ENCODE assay signal across 10 cellular contexts in the genomic region with DNA sequence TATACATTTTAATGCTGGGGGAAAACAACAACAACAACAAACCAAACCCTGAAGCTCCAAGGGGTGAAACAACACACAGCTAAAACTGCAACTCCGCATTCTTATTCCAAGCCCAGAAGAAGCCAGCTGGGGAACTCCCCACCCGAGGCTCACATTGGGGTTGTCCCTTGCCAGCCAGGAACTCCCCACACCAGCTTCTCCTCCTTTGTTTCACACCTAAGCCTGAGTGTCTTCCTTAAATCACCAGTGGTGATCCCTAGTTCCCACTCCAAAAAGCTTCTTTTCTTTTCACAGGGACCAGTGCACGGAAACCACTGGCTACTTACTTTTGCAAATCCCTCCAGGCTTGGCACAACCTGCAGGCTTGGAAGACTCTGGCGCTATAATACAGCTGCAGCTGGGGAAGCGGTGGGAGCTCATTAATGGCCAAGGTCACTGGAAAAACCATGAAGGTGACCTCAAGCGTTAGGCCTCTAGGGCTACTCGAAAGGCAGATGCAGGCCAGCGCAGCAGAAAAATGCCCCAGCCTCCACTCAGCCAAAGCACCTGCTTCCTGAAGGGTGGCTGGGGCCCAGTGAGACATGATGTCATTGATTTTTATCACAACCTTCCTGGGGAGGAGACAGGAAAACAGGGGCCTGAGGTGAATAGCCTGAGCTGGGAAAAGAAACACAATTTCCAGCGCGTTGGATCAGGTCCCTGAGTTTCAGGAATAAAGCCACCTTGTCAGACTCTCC. TPM values are rescaled to one million over a fixed set of nuclear protein-coding genes. Genes with fewer than 3 reads are reported as not detected.
A peak's percentile ranks its signal among the peaks of the same experiment; 100 is the strongest.
DNase-seq lines count a peak whose midpoint lies in the region; ATAC-seq and TF ChIP-seq lines count a peak whose summit lies in the region.
"Had no signal": no experiment of that assay in that cellular context is flagged by ENCODE, and none has a peak within 500 bp of the region (broad histone marks: within the 10 kb centered on the region; RNA-seq: fewer than 3 reads in every experiment).

No MANE protein-coding gene starts in this region.

- no peaks in the 10 kb centered on the region for H3K36me3 ChIP-seq in vagina

- H3K4me3 ChIP-seq in vagina, result peak overlapping the region in 1 of 2 donors; percentile 2

- DNase-seq in HEK293T (ENCODE audit: extremely low spot score), result peak; percentile 30
- peak; percentile 75 for DNase-seq in NCI-H345 (lab: John Stamatoyannopoulos, UW)
- DNase-seq in renal cortical epithelial cell (ENCODE audit: low read depth), result peak; percentile 23
- no peak for DNase-seq in vagina (ENCODE audit: extremely low spot score in 2 of 2)
- DNase-seq in nucleus accumbens (lab: John Stamatoyannopoulos, UW), result no peak
- DNase-seq: activated naive CD4-positive, alpha-beta T cell treated with anti-CD3 and anti-CD28 coated beads, Interleukin-2, amount 10 ng/mL, durations not matched to agents 7 days and 5 days; stimulated activated naive B cell treated with anti-CD40 and anti-IgM and Interleukin-4, amounts not matched to agents 10 μg/mL and 1 μg/mL and 100 μg/mL, for 72 hours; T-helper 17 cell had no signal

- POLR2A ChIA-PET in HEK293T (lab: Yijun Ruan, JAX), result no interaction called here

- ATAC-seq in esophagus mucosa (peak; percentile 35), HG02678 (IDR thresholded peaks at IDR 0.05; ENCODE audit: unreplicated experiment) (no peak)
- ATAC-seq: T-helper 17 cell had no signal

- TF ChIP-seq POLR2A in vagina (IDR thresholded peaks at IDR 0.05), result no peak

- H3K4me1 ChIP-seq in vagina, result no peaks in the 10 kb centered on the region

- no peaks in the 10 kb centered on the region for H3K9me3 ChIP-seq in vagina

- TF ChIP-seq CTCF in vagina (IDR thresholded peaks at IDR 0.05), result no peak

- H3K27me3 ChIP-seq in vagina, result no peaks in the 10 kb centered on the region

- intact Hi-C loops in vagina (cut with DNase I), result no loop called here

- no peak overlapping the region for H3K27ac ChIP-seq in vagina

- CTCF ChIA-PET in HEK293T (lab: Yijun Ruan, JAX), result interaction anchor here (0.6 to 4.1 kb wide), 7 partner anchors 10 to 581 kb away, joined by 3 to 29 read pairs (median 4); no protein-coding TSS in a partner anchor

TF ChIP-seq in HEK293T, 16 proteins besides CTCF, POLR2A, EP300 and RAD21:
- TF ChIP-seq LEF1 (IDR thresholded peaks at IDR 0.05; ENCODE audit: borderline replicate concordance), result no peak
- no peak for TF ChIP-seq FOXA1 (IDR thresholded peaks at IDR 0.05)
- no peak for TF ChIP-seq TARDBP (IDR thresholded peaks at IDR 0.05)
- TF ChIP-seq FOXK2 (IDR thresholded peaks at IDR 0.05), result no peak
- TF ChIP-seq FOXM1 (IDR thresholded peaks at IDR 0.05; ENCODE audit: borderline replicate concordance), result no peak
- TF ChIP-seq SP1 (IDR thresholded peaks at IDR 0.05), result no peak
- TF ChIP-seq PKNOX1 (IDR thresholded peaks at IDR 0.05), result no peak
- TF ChIP-seq CTBP1 (IDR thresholded peaks at IDR 0.05; ENCODE audit: borderline replicate concordance), result no peak
- TF ChIP-seq HDGF (IDR thresholded peaks at IDR 0.05; ENCODE audit: borderline replicate concordance), result no peak
- no peak for TF ChIP-seq ZNF384 (IDR thresholded peaks at IDR 0.05)
- TF ChIP-seq L3MBTL2 (conservative IDR thresholded peaks at IDR 0.05), result no peak
TF ChIP-seq in HEK293T: peak in this region for 0.

RNA-seq across cellular contexts. Expression of gene TLR5, which starts 40.1 kb away (rescaled TPM):
- total RNA-seq in esophagus mucosa (11.1 TPM), renal cortical epithelial cell (0.17 and 9.1 TPM in 2 replicates), vagina (15.2 TPM)

Comparison
In these comparisons a context has a peak if more than half of its experiments do, and no peak if none do; other contexts are left out.
1. DNase-seq: peak in HEK293T (single experiment), NCI-H345 (single experiment) and renal cortical epithelial cell (single experiment); none in vagina (0 of 2) and nucleus accumbens (0 of 56).